In the genomic region with DNA sequence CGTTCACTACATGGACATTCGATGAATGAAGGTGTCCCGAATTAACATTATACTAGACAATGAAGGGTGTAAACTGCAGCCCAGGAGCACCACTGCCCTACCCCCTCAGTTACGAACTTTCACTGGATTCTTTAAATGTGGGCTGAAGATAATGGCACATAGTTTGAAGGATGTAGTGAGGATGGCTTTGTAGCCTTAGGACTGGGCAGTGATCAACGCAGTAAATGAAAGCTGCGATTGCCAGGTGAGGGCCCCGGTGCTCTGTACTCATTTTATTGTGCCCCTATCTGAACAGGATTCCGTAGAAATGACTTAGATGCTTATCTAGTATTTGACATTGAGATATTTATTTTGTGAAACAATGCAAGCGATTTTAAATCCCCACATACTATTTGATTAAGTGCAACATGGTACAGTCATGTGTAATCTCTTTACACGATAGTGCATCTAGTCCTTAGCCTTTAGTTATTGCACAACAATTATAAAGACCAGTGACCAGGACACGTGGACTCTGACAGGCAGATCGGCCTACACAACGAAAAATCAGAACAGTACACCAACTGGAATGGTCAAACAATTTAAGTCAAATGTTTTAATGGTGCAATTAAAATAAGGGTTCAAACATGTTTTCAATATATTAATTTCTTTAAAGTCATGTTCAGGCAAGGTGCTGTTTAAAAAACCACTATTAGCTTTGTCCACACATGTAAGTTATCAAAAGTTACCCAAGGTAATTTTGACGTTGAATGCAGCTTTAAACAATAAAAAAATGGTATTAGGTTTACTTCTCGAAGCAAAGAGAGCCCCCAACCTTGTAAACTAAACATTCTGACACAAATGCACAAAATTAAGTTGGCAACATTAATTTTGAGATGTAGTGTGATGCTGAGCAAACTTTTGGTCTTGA, we compare ENCODE assay signal across 8 cellular contexts. TPM values are rescaled to one million over a fixed set of nuclear protein-coding genes. Genes with fewer than 3 reads are reported as not detected.
DNase-seq lines count a peak whose midpoint lies in the region; ATAC-seq and TF ChIP-seq lines count a peak whose summit lies in the region.

No MANE protein-coding gene starts in this region.

- H3K9me3 ChIP-seq in CD8-positive, alpha-beta T cell (ENCODE audit: low read length) = no peaks in the 10 kb centered on the region
- H3K9me3 ChIP-seq in adrenal gland (replicated peaks in 1 of 3) = no peaks in the 10 kb centered on the region
- H3K9me3 ChIP-seq in lung (ENCODE audit: control insufficient read depth in 2 of 2, insufficient read depth in 1 of 2, low read length in 1 of 2) = no peaks in the 10 kb centered on the region

- no peaks in the 10 kb centered on the region for H3K27me3 ChIP-seq in CD8-positive, alpha-beta T cell (ENCODE audit: insufficient read depth, low read length)
- no peaks in the 10 kb centered on the region for H3K27me3 ChIP-seq in HL-60 (ENCODE audit: insufficient read depth, poor library complexity, severe bottlenecking)
- no peaks in the 10 kb centered on the region for H3K27me3 ChIP-seq in adrenal gland
- H3K27me3 ChIP-seq in lung (ENCODE audit: control insufficient read depth, insufficient read depth) = no peaks in the 10 kb centered on the region

- H3K4me3 Mint-ChIP-seq in CD8-positive, alpha-beta T cell = no peak overlapping the region

- 22 to 28% (median 25%) methylated on average over 15 of the region's 15 CpGs for WGBS in adrenal gland, 4 donors
- WGBS in lung, 2 donors = 23 to 33% methylated on average over 15 of the region's 15 CpGs

- peak overlapping the region; percentile 74 for H3K4me3 ChIP-seq in CD8-positive, alpha-beta T cell (ENCODE audit: low read depth, low read length)
- peak overlapping the region; percentile 74 for H3K4me3 ChIP-seq in HL-60 (replicated peaks; ENCODE audit: insufficient read depth, low read length)
- peak overlapping the region in 1 of 4 donors; percentile 85 for H3K4me3 ChIP-seq in adrenal gland
- peak overlapping the region; percentile 45 for H3K4me3 ChIP-seq in lung

- no peak for TF ChIP-seq POLR2A in adrenal gland (IDR thresholded peaks at IDR 0.05)

- peaks cover 4% of the 10 kb centered on the region for H3K36me3 ChIP-seq in CD8-positive, alpha-beta T cell (ENCODE audit: insufficient read depth, low read length)
- H3K36me3 ChIP-seq in adrenal gland (replicated peaks in 1 of 2) (peaks cover 0 to 7% of the 10 kb centered on the region in 2 donors), lung (ENCODE audit: control insufficient read depth in 2 of 2, insufficient read depth in 2 of 2, low read length in 2 of 2) (peaks cover 2 to 5% of the 10 kb centered on the region in 2 donors)

- CTCF ChIA-PET in CD8-positive, alpha-beta T cell (lab: Charles Lee) = interaction anchor here (1.1 to 1.4 kb wide), 2 partner anchors 84 to 235 kb away, joined by 3 read pairs; no protein-coding TSS in a partner anchor

- POLR2A ChIA-PET in CD8-positive, alpha-beta T cell (lab: Charles Lee) = interaction anchor here (0.6 to 3.3 kb wide), 8 partner anchors 10 to 359 kb away, joined by 4 to 59 read pairs (median 24); a partner anchor contains a TSS

- ATAC-seq in CD8-positive, alpha-beta T cell = no peak
- ATAC-seq in lung (ENCODE audit: insufficient read depth, low FRiP score) (no peak), GM18520 (IDR thresholded peaks at IDR 0.05; ENCODE audit: unreplicated experiment) (no peak), GM21423 (IDR thresholded peaks at IDR 0.05; ENCODE audit: unreplicated experiment) (no peak), esophagus mucosa (no peak)

- peaks cover 16% of the 10 kb centered on the region for H3K4me1 ChIP-seq in CD8-positive, alpha-beta T cell (ENCODE audit: insufficient read depth, low read length)
- H3K4me1 ChIP-seq in adrenal gland (replicated peaks in 1 of 2) (peaks cover 14 to 32% of the 10 kb centered on the region in 2 donors), lung (ENCODE audit: control insufficient read depth in 2 of 2, insufficient read depth in 2 of 2, low read length in 2 of 2) (peaks cover 3 to 11% of the 10 kb centered on the region in 2 donors)

- TF ChIP-seq CTCF in CD8-positive, alpha-beta T cell (IDR thresholded peaks at IDR 0.05) = no peak
- TF ChIP-seq CTCF in HL-60 (IDR thresholded peaks at IDR 0.05; ENCODE audit: insufficient read depth, low read length) = no peak
- no peak for TF ChIP-seq CTCF in adrenal gland (IDR thresholded peaks at IDR 0.05)
- TF ChIP-seq CTCF in lung (IDR thresholded peaks at IDR 0.05; ENCODE audit: control extremely low read depth, extremely low read depth) = no peak

- H3K4me1 Mint-ChIP-seq in CD8-positive, alpha-beta T cell (ENCODE audit: low read depth) = peaks cover 27% of the 10 kb centered on the region

- no peak overlapping the region for H3K27ac Mint-ChIP-seq in CD8-positive, alpha-beta T cell

- peaks cover 37% of the 10 kb centered on the region for H3K36me3 Mint-ChIP-seq in CD8-positive, alpha-beta T cell

- no peaks in the 10 kb centered on the region for H3K9me3 Mint-ChIP-seq in CD8-positive, alpha-beta T cell

- peak overlapping the region; percentile 89 for H3K27ac ChIP-seq in CD8-positive, alpha-beta T cell (ENCODE audit: low read depth, low read length)
- H3K27ac ChIP-seq in HL-60 (replicated peaks) (peak overlapping the region; percentile 94), adrenal gland (peak overlapping the region; percentile 94 to 98 (median 96)), lung (ENCODE audit: low read depth in 1 of 2, low read length in 1 of 2) (peak overlapping the region; percentile 91 to 93)

- DNase-seq in CD8-positive, alpha-beta T cell = no peak
- DNase-seq in HL-60 (ENCODE audit: low read depth in 1 of 2, low spot score in 1 of 2) (peak in 1 of 2 experiments; percentile 24), adrenal gland (peak in 3 of 7 donors; percentile 35 to 47 (median 39)), lung (ENCODE audit: low spot score) (no peak), GM19240 (ENCODE audit: insufficient read length, low spot score) (no peak)

- H3K27me3 Mint-ChIP-seq in CD8-positive, alpha-beta T cell (ENCODE audit: low read depth) = no peaks in the 10 kb centered on the region

- intact Hi-C loops in CD8-positive, alpha-beta T cell (cut with DNase I, micrococcal nuclease) = loop anchor here in 1 of 2 experiments (5.0 to 10.0 kb wide), 2 partner anchors 135 to 517 kb away; a partner anchor contains a TSS
- intact Hi-C loops in adrenal gland (cut with DNase I) = loop anchor here in 1 of 2 donors (2.0 to 10.0 kb wide), 2 partner anchors 117 to 135 kb away; a partner anchor contains a TSS

RNA-seq across cellular contexts. Expression of a gene that starts 17.4 kb away (rescaled TPM):
- 10 to 100 TPM; 57.1 to 64.0 TPM for total RNA-seq in CD8-positive, alpha-beta T cell
- total RNA-seq in adrenal gland (100 to 1,000 TPM in 5 of 8 donors, 10 to 100 TPM in 3; 47.7 to 205 (median 122) TPM), lung (10 to 100 TPM; 23.9 to 34.2 TPM), esophagus mucosa (18.5 TPM)
- polyA plus RNA-seq in adrenal gland (10 to 100 TPM; 31.9 to 52.4 (median 32.6) TPM), lung (10 to 100 TPM in 1 of 2 donors, 1 to 10 TPM in 1; 8.3 to 14.8 TPM)
